In the genomic region with DNA sequence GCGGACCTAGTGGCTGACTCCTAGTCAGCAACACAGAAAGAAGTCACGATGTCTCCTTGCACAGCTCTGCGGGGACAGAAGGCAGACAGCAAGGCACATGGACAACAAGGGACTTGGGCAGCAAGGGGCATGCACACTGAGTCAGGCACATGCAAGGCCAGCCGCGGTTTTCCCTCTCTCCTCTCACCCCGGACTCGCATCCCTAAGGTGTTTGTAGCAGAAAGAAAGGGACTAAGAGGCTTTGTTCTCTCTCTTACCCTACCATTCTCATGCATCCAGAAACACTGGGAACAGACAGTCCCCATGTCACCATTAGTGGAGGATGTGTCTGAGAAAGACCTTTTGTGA, we compare ENCODE assay signal across 29 cellular contexts.
"Had no signal": no experiment of that assay in that cellular context is flagged by ENCODE, and none has a peak within 500 bp of the region (broad histone marks: within the 10 kb centered on the region; RNA-seq: fewer than 3 reads in every experiment).

No MANE protein-coding gene starts in this region.

- H3K36me3 Mint-ChIP-seq: activated naive CD4-positive, alpha-beta T cell treated with anti-CD3 and anti-CD28 coated beads, Interleukin-2, amount 10 ng/mL, durations not matched to agents 7 days and 5 days; natural killer cell; stimulated activated naive B cell treated with anti-CD40 and anti-IgM and Interleukin-4, amounts not matched to agents 10 μg/mL and 1 μg/mL and 100 μg/mL, for 72 hours had no signal

- H3K4me1 ChIP-seq: left lung, pancreas, prostate gland, sigmoid colon, stomach, tibial artery had no signal

- H3K36me3 ChIP-seq: left lung, pancreas, prostate gland, sigmoid colon, stomach, tibial artery had no signal

- H3K4me3 ChIP-seq: left lung, lung, pancreas, prostate gland, sigmoid colon, stomach, tibial artery had no signal

- H3K27me3 ChIP-seq: left lung, pancreas, sigmoid colon, stomach, tibial artery had no signal

- H3K4me1 Mint-ChIP-seq: activated CD4-positive, alpha-beta memory T cell treated with anti-CD3 and anti-CD28 coated beads, Interleukin-2, amount 10 ng/mL, durations not matched to agents 7 days and 5 days; activated CD4-positive, alpha-beta T cell treated with anti-CD3 and anti-CD28 coated beads, Interleukin-2, amount 10 ng/mL, durations not matched to agents 7 days and 5 days; activated naive CD4-positive, alpha-beta T cell treated with anti-CD3 and anti-CD28 coated beads, Interleukin-2, amount 10 ng/mL, durations not matched to agents 7 days and 5 days; natural killer cell; stimulated activated naive B cell treated with anti-CD40 and anti-IgM and Interleukin-4, amounts not matched to agents 10 μg/mL and 1 μg/mL and 100 μg/mL, for 72 hours had no signal

- ATAC-seq: esophagus mucosa; left lung; natural killer cell; pancreas; stimulated activated naive B cell treated with anti-CD40 and anti-IgM and Interleukin-4, amounts not matched to agents 10 μg/mL and 1 μg/mL and 100 μg/mL, for 72 hours had no signal

- H3K27me3 Mint-ChIP-seq: activated CD4-positive, alpha-beta memory T cell treated with anti-CD3 and anti-CD28 coated beads, Interleukin-2, amount 10 ng/mL, durations not matched to agents 7 days and 5 days; activated CD4-positive, alpha-beta T cell treated with anti-CD3 and anti-CD28 coated beads, Interleukin-2, amount 10 ng/mL, durations not matched to agents 7 days and 5 days; activated naive CD4-positive, alpha-beta T cell treated with anti-CD3 and anti-CD28 coated beads, Interleukin-2, amount 10 ng/mL, durations not matched to agents 7 days and 5 days; activated T-cell treated with anti-CD3 and anti-CD28 coated beads, Interleukin-2, amount 50 U/mL, for 24 hours; stimulated activated naive B cell treated with anti-CD40 and anti-IgM and Interleukin-4, amounts not matched to agents 10 μg/mL and 1 μg/mL and 100 μg/mL, for 72 hours had no signal

- FAIRE-seq: pancreas, small intestine had no signal

- H3K9me3 Mint-ChIP-seq: activated CD4-positive, alpha-beta T cell treated with anti-CD3 and anti-CD28 coated beads, Interleukin-2, amount 10 ng/mL, durations not matched to agents 7 days and 5 days; activated T-cell treated with anti-CD3 and anti-CD28 coated beads, Interleukin-2, amount 50 U/mL, for 24 hours had no signal

- H3K9me3 ChIP-seq: pancreas, prostate gland, sigmoid colon, tibial artery had no signal

- DNase-seq: activated CD4-positive, alpha-beta memory T cell treated with anti-CD3 and anti-CD28 coated beads, Interleukin-2, amount 10 ng/mL, durations not matched to agents 7 days and 5 days; activated CD4-positive, alpha-beta T cell treated with anti-CD3 and anti-CD28 coated beads for 1 hour; activated CD4-positive, alpha-beta T cell treated with anti-CD3 and anti-CD28 coated beads, Interleukin-2, amount 10 ng/mL, durations not matched to agents 7 days and 5 days; activated CD8-positive, alpha-beta memory T cell treated with anti-CD3 and anti-CD28 coated beads, Interleukin-2, amount 50 U/mL, for 48 hours; activated gamma-delta T cell; activated naive CD4-positive, alpha-beta T cell treated with anti-CD3 and anti-CD28 coated beads, Interleukin-2, amount 10 ng/mL, durations not matched to agents 7 days and 5 days; activated T-cell treated with anti-CD3 and anti-CD28 coated beads, Interleukin-2, amount 50 U/mL, for 24 hours; amygdala; central memory CD4-positive, alpha-beta T cell; foreskin fibroblast; hippocampal formation; kidney glomerular epithelial cell; mesendoderm; natural killer cell; retina; sigmoid colon; small intestine; stimulated activated CD4-positive, alpha-beta T cell treated with anti-CD3 and anti-CD28 coated beads, Interleukin-1b, Interleukin-23, amount 100 ng/mL, for 48 hours; stimulated activated CD4-positive, alpha-beta T cell treated with anti-CD3 and anti-CD28 coated beads, Interleukin-4, amount 100 ng/mL, for 4 hours; stimulated activated CD8-positive, alpha-beta memory T cell treated with anti-CD3 and anti-CD28 coated beads, Interleukin-4, amount 100 ng/mL, for 48 hours; stimulated activated naive B cell treated with anti-CD40 and anti-IgM and Interleukin-4, amounts not matched to agents 10 μg/mL and 1 μg/mL and 100 μg/mL, for 72 hours; stomach; T-helper 2 cell; tibial artery had no signal

- H3K27ac Mint-ChIP-seq: activated CD4-positive, alpha-beta memory T cell treated with anti-CD3 and anti-CD28 coated beads, Interleukin-2, amount 10 ng/mL, durations not matched to agents 7 days and 5 days; activated CD4-positive, alpha-beta T cell treated with anti-CD3 and anti-CD28 coated beads, Interleukin-2, amount 10 ng/mL, durations not matched to agents 7 days and 5 days; activated T-cell treated with anti-CD3 and anti-CD28 coated beads, Interleukin-2, amount 50 U/mL, for 24 hours; natural killer cell; stimulated activated naive B cell treated with anti-CD40 and anti-IgM and Interleukin-4, amounts not matched to agents 10 μg/mL and 1 μg/mL and 100 μg/mL, for 72 hours had no signal

- H3K4me3 Mint-ChIP-seq: activated CD4-positive, alpha-beta memory T cell treated with anti-CD3 and anti-CD28 coated beads, Interleukin-2, amount 10 ng/mL, durations not matched to agents 7 days and 5 days; activated CD4-positive, alpha-beta T cell treated with anti-CD3 and anti-CD28 coated beads, Interleukin-2, amount 10 ng/mL, durations not matched to agents 7 days and 5 days; activated naive CD4-positive, alpha-beta T cell treated with anti-CD3 and anti-CD28 coated beads, Interleukin-2, amount 10 ng/mL, durations not matched to agents 7 days and 5 days; activated T-cell treated with anti-CD3 and anti-CD28 coated beads, Interleukin-2, amount 50 U/mL, for 24 hours; natural killer cell; stimulated activated naive B cell treated with anti-CD40 and anti-IgM and Interleukin-4, amounts not matched to agents 10 μg/mL and 1 μg/mL and 100 μg/mL, for 72 hours had no signal

- H3K27ac ChIP-seq: left lung, pancreas, prostate gland, sigmoid colon, stomach, tibial artery had no signal
